ENCODE assay signal across 9 cellular contexts in genomic region chr15:70095387-70096214, GRCh38. TPM values are rescaled to one million over a fixed set of nuclear protein-coding genes. Genes with fewer than 3 reads are reported as not detected.
DNase-seq lines count a peak whose midpoint lies in the region; ATAC-seq, FAIRE-seq and TF ChIP-seq lines count a peak whose summit lies in the region.
"Had no signal": no experiment of that assay in that cellular context is flagged by ENCODE, and none has a peak within 500 bp of the region (broad histone marks: within the 10 kb centered on the region; RNA-seq: fewer than 3 reads in every experiment).

No MANE protein-coding gene starts in this region.

- POLR2A ChIA-PET in K562 (lab: Yijun Ruan, JAX) = interaction anchor here (0.7 to 2.3 kb wide), 7 partner anchors 9 to 30 kb away, joined by 3 to 20 read pairs (median 3); no protein-coding TSS in a partner anchor

- CTCF ChIA-PET in K562 (lab: Yijun Ruan, JAX; ENCODE audit: low intra/inter-chr PET ratio) = interaction anchor here (0.7 kb wide), 1 partner anchor 38 kb away, joined by 3 read pairs; no protein-coding TSS in a partner anchor

- no peak for TF ChIP-seq RAD21 in K562 (CRISPR knock-in tag; conservative IDR thresholded peaks at IDR 0.05 in 1 of 2, IDR thresholded peaks at IDR 0.05 in 1 of 2)

- H3K9me3 ChIP-seq in SK-N-MC (ENCODE audit: low read depth, low read length) (no peaks in the 10 kb centered on the region), K562 (replicated peaks; ENCODE audit: control insufficient read depth, insufficient read depth, low read depth, low read length) (no peaks in the 10 kb centered on the region)

- DNase-seq in NCI-H1417 (lab: John Stamatoyannopoulos, UW) (peak; percentile 25 to 85 (median 67)), NCI-H1417 treated with DMSO at 0.1 percent for 48 hours (lab: John Stamatoyannopoulos, UW) (no peak), SK-N-MC (ENCODE audit: low read depth, low spot score) (no peak), K562 (ENCODE audit: extremely low read depth in 1 of 4, low spot score in 3 of 4) (peak in 3 of 4 experiments; percentile 39 to 57 (median 55)), left kidney (ENCODE audit: low read depth, low spot score) (peak; percentile 48), NCI-H1930 (lab: John Stamatoyannopoulos, UW) (no peak), amniotic stem cell (lab: John Stamatoyannopoulos, UW) (no peak)
- peak; percentile 26 to 37 for DNase-seq in stimulated activated CD4-positive, alpha-beta T cell treated with anti-CD3 and anti-CD28 coated beads, Interleukin-4, amount 100 ng/mL, for 48 hours (ENCODE audit: low read depth in 2 of 2)

- H3K4me1 ChIP-seq in K562 (replicated peaks in 1 of 2; ENCODE audit: control insufficient read depth in 2 of 2, insufficient read depth in 2 of 2, low read length in 2 of 2) = peaks cover 65 to 67% of the 10 kb centered on the region in 2 experiments

- no peak overlapping the region for H2AFZ ChIP-seq in K562 (ENCODE audit: low read depth, low read length)

- TF ChIP-seq EP300 in K562 (IDR thresholded peaks at IDR 0.05; ENCODE audit: low read length) = no peak

- intact Hi-C loops in K562 (cut with micrococcal nuclease) = no loop called here

- no TSS peak for BruUV-seq in K562 (replicated peaks; lab: Mats Ljungman, UMichigan)

- peak overlapping the region; percentile 99 for H3K4me3 ChIP-seq in SK-N-MC
- H3K4me3 ChIP-seq in K562 = peak overlapping the region; percentile 75

- no peaks in the 10 kb centered on the region for H3K9me1 ChIP-seq in K562 (ENCODE audit: control insufficient read depth, insufficient read depth, low read length)

- peaks cover 37% of the 10 kb centered on the region for H4K20me1 ChIP-seq in K562 (replicated peaks; ENCODE audit: control insufficient read depth, insufficient read depth, low read length)

- H3K27me3 ChIP-seq in K562 (ENCODE audit: control insufficient read depth in 2 of 2, insufficient read depth in 2 of 2, low read length in 2 of 2) = no peaks in the 10 kb centered on the region

- WGBS in K562 (ENCODE audit: insufficient coverage, low coverage, missing lambda C conversion rate) = 5% methylated on average over 24 of the region's 67 CpGs

- TF ChIP-seq CTCF in K562 (IDR thresholded peaks at IDR 0.05 in 2 of 3, conservative IDR thresholded peaks at IDR 0.05 in 1 of 3; ENCODE audit: insufficient read depth in 2 of 3, low read depth in 1 of 3, low read length in 3 of 3) = no peak; a peak in 1 of 6 replicates

- H3K27ac ChIP-seq in SK-N-MC (no peak overlapping the region), K562 (ENCODE audit: extremely low read depth, low read depth, low read length) (peak overlapping the region; percentile 97; the same call in 1 of the 3 replicates)

- no peak for TF ChIP-seq POLR2A in K562 (conservative IDR thresholded peaks at IDR 0.05)

- in situ Hi-C loops in K562 (cut with MboI) = no loop called here

- H3K36me3 ChIP-seq in SK-N-MC (ENCODE audit: insufficient read depth, low read length) (peaks cover 46% of the 10 kb centered on the region), K562 (ENCODE audit: control insufficient read depth, insufficient read depth, low read length) (peaks cover 44% of the 10 kb centered on the region; the same call in 2 of the 3 replicates)

- no peak for FAIRE-seq in K562 (lab: Jason Lieb, UNC)
- FAIRE-seq: endometrium had no signal

- H3K9ac ChIP-seq in SK-N-MC (ENCODE audit: insufficient read length) = peak overlapping the region; percentile 86
- peak overlapping the region; percentile 87 to 98 for H3K9ac ChIP-seq in K562 (ENCODE audit: insufficient read depth in 1 of 2, low read depth in 2 of 2, low read length in 2 of 2)

- H3K4me2 ChIP-seq in K562 (ENCODE audit: insufficient read depth, low read length) = peak overlapping the region; percentile 92

- peak; percentile 5; the same call in 2 of the 3 replicates for ATAC-seq in K562

- H3K79me2 ChIP-seq in K562 (ENCODE audit: control insufficient read depth, insufficient read depth, low read length) = peaks cover 76% of the 10 kb centered on the region

TF ChIP-seq in K562, 482 proteins besides CTCF, POLR2A, EP300 and RAD21 (continues in another document):
- TF ChIP-seq ZFX (CRISPR knock-in tag; IDR thresholded peaks at IDR 0.05) (peak; percentile 57), HMG20A (CRISPR knock-in tag; conservative IDR thresholded peaks at IDR 0.05) (no peak), CHD1 (IDR thresholded peaks at IDR 0.05; ENCODE audit: low read length) (peak; percentile 29), IRF9 (tag; IDR thresholded peaks at IDR 0.05) (no peak), GATAD2B (IDR thresholded peaks at IDR 0.05; ENCODE audit: borderline replicate concordance) (peak; percentile 40; the same call in 1 of the 2 replicates), DIDO1 (tag; IDR thresholded peaks at IDR 0.05; ENCODE audit: low read depth) (no peak), POLR3G (IDR thresholded peaks at IDR 0.05; ENCODE audit: extremely low read depth, insufficient read length, insufficient replicate concordance) (no peak), FIP1L1 (IDR thresholded peaks at IDR 0.05; ENCODE audit: low read depth, low read length, poor library complexity, severe bottlenecking) (peak; percentile 44), SAP30 (IDR thresholded peaks at IDR 0.05; ENCODE audit: borderline replicate concordance, insufficient read depth, low read depth, low read length, poor library complexity, severe bottlenecking) (peak; percentile 29)
- TF ChIP-seq, protein P1, sequence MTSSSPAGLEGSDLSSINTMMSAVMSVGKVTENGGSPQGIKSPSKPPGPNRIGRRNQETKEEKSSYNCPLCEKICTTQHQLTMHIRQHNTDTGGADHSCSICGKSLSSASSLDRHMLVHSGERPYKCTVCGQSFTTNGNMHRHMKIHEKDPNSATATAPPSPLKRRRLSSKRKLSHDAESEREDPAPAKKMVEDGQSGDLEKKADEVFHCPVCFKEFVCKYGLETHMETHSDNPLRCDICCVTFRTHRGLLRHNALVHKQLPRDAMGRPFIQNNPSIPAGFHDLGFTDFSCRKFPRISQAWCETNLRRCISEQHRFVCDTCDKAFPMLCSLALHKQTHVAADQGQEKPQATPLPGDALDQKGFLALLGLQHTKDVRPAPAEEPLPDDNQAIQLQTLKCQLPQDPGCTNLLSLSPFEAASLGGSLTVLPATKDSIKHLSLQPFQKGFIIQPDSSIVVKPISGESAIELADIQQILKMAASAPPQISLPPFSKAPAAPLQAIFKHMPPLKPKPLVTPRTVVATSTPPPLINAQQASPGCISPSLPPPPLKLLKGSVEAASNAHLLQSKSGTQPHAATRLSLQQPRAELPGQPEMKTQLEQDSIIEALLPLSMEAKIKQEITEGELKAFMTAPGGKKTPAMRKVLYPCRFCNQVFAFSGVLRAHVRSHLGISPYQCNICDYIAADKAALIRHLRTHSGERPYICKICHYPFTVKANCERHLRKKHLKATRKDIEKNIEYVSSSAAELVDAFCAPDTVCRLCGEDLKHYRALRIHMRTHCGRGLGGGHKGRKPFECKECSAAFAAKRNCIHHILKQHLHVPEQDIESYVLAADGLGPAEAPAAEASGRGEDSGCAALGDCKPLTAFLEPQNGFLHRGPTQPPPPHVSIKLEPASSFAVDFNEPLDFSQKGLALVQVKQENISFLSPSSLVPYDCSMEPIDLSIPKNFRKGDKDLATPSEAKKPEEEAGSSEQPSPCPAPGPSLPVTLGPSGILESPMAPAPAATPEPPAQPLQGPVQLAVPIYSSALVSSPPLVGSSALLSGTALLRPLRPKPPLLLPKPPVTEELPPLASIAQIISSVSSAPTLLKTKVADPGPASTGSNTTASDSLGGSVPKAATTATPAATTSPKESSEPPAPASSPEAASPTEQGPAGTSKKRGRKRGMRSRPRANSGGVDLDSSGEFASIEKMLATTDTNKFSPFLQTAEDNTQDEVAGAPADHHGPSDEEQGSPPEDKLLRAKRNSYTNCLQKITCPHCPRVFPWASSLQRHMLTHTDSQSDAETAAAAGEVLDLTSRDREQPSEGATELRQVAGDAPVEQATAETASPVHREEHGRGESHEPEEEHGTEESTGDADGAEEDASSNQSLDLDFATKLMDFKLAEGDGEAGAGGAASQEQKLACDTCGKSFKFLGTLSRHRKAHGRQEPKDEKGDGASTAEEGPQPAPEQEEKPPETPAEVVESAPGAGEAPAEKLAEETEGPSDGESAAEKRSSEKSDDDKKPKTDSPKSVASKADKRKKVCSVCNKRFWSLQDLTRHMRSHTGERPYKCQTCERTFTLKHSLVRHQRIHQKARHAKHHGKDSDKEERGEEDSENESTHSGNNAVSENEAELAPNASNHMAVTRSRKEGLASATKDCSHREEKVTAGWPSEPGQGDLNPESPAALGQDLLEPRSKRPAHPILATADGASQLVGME (CRISPR knock-in tag; IDR thresholded peaks at IDR 0.05) = 0 out of 2 replicates have a peak, but pooled peaks have one; percentile 29

RNA-seq across cellular contexts. Expression of gene TLE3, which starts 2.1 kb away (rescaled TPM):
- total RNA-seq in K562 (2011; cell fraction: chromatin; rRNA removed; ENCODE audit: low replicate concordance) = 47.5 and 98.2 TPM in 2 replicates
- total RNA-seq in K562 (2011; cell fraction: nucleolus; rRNA removed) = 56.7 and 69.2 TPM in 2 replicates
- total RNA-seq in K562 (2011; cell fraction: nucleoplasm; rRNA removed) = 49.1 and 56.6 TPM in 2 replicates
- 26.9 and 31.6 TPM in 2 replicates for total RNA-seq in K562 (2014; rRNA removed)
- 13.4 and 14.2 TPM in 2 replicates for total RNA-seq in K562 (2014; rRNA removed; fragmentation: Illumina TruSeq; extraction: Trizol)
- total RNA-seq in K562 (2015; rRNA removed; fragmentation: Illumina TruSeq; extraction: Trizol) = 14.1 and 14.3 TPM in 2 replicates
- 78.3 and 84.2 TPM in 2 replicates for total RNA-seq in K562 (2021)
- 6.4 and 14.8 TPM in 2 replicates for polyA plus RNA-seq in K562 (2011; rRNA removed)
- polyA plus RNA-seq in K562 (2011; cell fraction: cytosol; rRNA removed) = 8.4 and 9.7 TPM in 2 replicates
- polyA plus RNA-seq in K562 (2011; cell fraction: nucleus; rRNA removed) = 34.5 and 47.6 TPM in 2 replicates
- polyA plus RNA-seq in K562 (2012) = 33.7 and 52.9 TPM in 2 replicates
- polyA plus RNA-seq in K562 (2014; fragmentation: Illumina TruSeq; extraction: Trizol) = 14.4 and 30.2 TPM in 2 replicates
- 1 to 10 TPM; 1.5 to 2.3 TPM for polyA plus RNA-seq in K562 (2014; fragmentation: Nextera tagmentation; extraction: Ambion mirVana)
- polyA plus RNA-seq in K562 (2014; rRNA removed) = 21.1 and 25.2 TPM in 2 replicates
- polyA minus RNA-seq in K562 (2011; rRNA and poly(A)+ RNA removed) = 32.3 and 47.1 TPM in 2 replicates
- 34.6 and 56.1 TPM in 2 replicates for polyA minus RNA-seq in K562 (2011; cell fraction: cytosol; rRNA and poly(A)+ RNA removed)
- 45.1 and 56.8 TPM in 2 replicates for polyA minus RNA-seq in K562 (2011; cell fraction: nucleus; rRNA and poly(A)+ RNA removed)

Comparison
In these comparisons a context has a peak if more than half of its experiments do, and no peak if none do; other contexts are left out.
1. DNase-seq: peak in NCI-H1417 (3 of 3), K562 (3 of 4), left kidney (single experiment) and stimulated activated CD4-positive, alpha-beta T cell treated with anti-CD3 and anti-CD28 coated beads, Interleukin-4, amount 100 ng/mL, for 48 hours (2 of 2); none in NCI-H1417 treated with DMSO at 0.1 percent for 48 hours (single experiment), SK-N-MC (single experiment), NCI-H1930 (0 of 2) and amniotic stem cell (single experiment).